In the genomic region with DNA sequence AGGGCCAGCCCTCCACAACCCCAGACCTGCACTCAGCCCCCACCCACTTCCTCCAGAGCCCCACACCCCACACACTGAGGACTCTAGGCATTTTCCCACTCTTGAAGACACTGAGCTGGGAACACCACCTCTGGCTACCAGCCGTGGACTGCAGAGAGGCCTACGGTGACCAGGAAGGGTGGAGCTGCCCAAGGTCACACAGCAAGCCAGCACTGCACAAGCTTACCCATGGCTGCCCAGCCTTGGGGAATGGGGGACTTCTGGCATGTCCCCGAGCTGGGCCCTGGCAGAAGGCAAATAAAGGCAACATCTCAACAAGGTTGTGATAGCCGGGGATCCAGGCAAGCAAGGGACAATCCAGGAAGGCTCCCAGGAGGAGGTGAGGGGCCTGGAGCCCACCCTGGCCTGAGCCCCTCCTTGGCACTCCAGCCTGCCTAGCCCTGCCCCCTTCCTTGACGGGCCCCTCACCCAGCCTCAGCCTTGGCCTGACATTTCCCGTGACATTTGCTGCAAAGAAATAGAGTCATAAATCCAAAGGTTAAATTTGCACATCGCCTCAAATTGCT, we compare ENCODE assay signal across 1 cellular context.
TF ChIP-seq lines count a peak whose summit lies in the region.

No MANE protein-coding gene starts in this region.

TF ChIP-seq in HepG2, 621 proteins besides CTCF, POLR2A, EP300 and RAD21:
- TF ChIP-seq ZNF768 (CRISPR knock-in tag; IDR thresholded peaks at IDR 0.05) (peak; percentile 92), ZFAT (CRISPR knock-in tag; conservative IDR thresholded peaks at IDR 0.05) (no peak)
